Comparison of ENCODE assay signal across 17 cellular contexts in genomic region chr2:35973737-35974132, GRCh38.
DNase-seq lines count a peak whose midpoint lies in the region; ATAC-seq and TF ChIP-seq lines count a peak whose summit lies in the region.
"Had no signal": no experiment of that assay in that cellular context is flagged by ENCODE, and none has a peak within 500 bp of the region (broad histone marks: within the 10 kb centered on the region; RNA-seq: fewer than 3 reads in every experiment).

No MANE protein-coding gene starts in this region.

- no peak overlapping the region for H3K27ac ChIP-seq in PC-3 (ENCODE audit: low read length)
- H3K27ac ChIP-seq in stomach: no peak overlapping the region
- H3K27ac ChIP-seq: gastroesophageal sphincter, uterus had no signal

- no peak for TF ChIP-seq EP300 in stomach (IDR thresholded peaks at IDR 0.05)

- no TSS peak for BruUV-seq in PC-3 (replicated peaks; lab: Mats Ljungman, UMichigan)

- H3K9me2 ChIP-seq in PC-3 (replicated peaks; ENCODE audit: low read length): no peaks in the 10 kb centered on the region

- H3K27me3 ChIP-seq in PC-3 (ENCODE audit: low read length) (peaks cover 10% of the 10 kb centered on the region; the same call in 1 of the 2 replicates), stomach (no peaks in the 10 kb centered on the region)
- H3K27me3 ChIP-seq: gastroesophageal sphincter, uterus had no signal

- ATAC-seq in PC-3: no peak
- ATAC-seq in stimulated activated naive CD8-positive, alpha-beta T cell treated with anti-CD3 and anti-CD28 coated beads, Interleukin-15, amount 100 ng/mL, for 72 hours: no peak
- ATAC-seq in stimulated activated naive CD8-positive, alpha-beta T cell treated with anti-CD3 and anti-CD28 coated beads, Interleukin-15, Interleukin-2, amounts not matched to agents 100 U/mL and 50 U/mL, for 24 hours: no peak
- ATAC-seq: gastroesophageal sphincter; stimulated activated memory B cell treated with anti-CD40 and anti-IgM and Interleukin-4, amounts not matched to agents 10 μg/mL and 1 μg/mL and 100 μg/mL, for 72 hours had no signal

- no peak overlapping the region for H3K9ac ChIP-seq in PC-3 (ENCODE audit: low read length)

- H4K20me1 ChIP-seq in PC-3 (ENCODE audit: low read length): no peaks in the 10 kb centered on the region

- TF ChIP-seq CTCF in PC-3 (conservative IDR thresholded peaks at IDR 0.05; ENCODE audit: low read depth, low read length): no peak
- no peak for TF ChIP-seq CTCF in epithelial cell of esophagus (IDR thresholded peaks at IDR 0.05; ENCODE audit: insufficient read depth, low read depth, low read length, missing control alignments)
- TF ChIP-seq CTCF in stomach (IDR thresholded peaks at IDR 0.05): no peak

- peaks cover 9% of the 10 kb centered on the region for H3K27me3 Mint-ChIP-seq in stimulated activated naive CD8-positive, alpha-beta T cell treated with anti-CD3 and anti-CD28 coated beads, Interleukin-15, amount 100 ng/mL, for 72 hours
- H3K27me3 Mint-ChIP-seq: effector memory CD8-positive, alpha-beta T cell; stimulated activated memory B cell treated with anti-CD40 and anti-IgM and Interleukin-4, amounts not matched to agents 10 μg/mL and 1 μg/mL and 100 μg/mL, for 72 hours had no signal

- H3K4me1 ChIP-seq in PC-3 (ENCODE audit: insufficient read depth, low read length) (no peaks in the 10 kb centered on the region), stomach (no peaks in the 10 kb centered on the region)
- H3K4me1 ChIP-seq: gastroesophageal sphincter, uterus had no signal

- no peak for TF ChIP-seq POLR2A in stomach (IDR thresholded peaks at IDR 0.05)

- H3K36me3 ChIP-seq in PC-3 (ENCODE audit: low read depth, low read length) (no peaks in the 10 kb centered on the region), stomach (no peaks in the 10 kb centered on the region)
- H3K36me3 ChIP-seq: gastroesophageal sphincter, uterus had no signal

- no peak overlapping the region for H3K4me2 ChIP-seq in PC-3 (ENCODE audit: low read length)

- H2AFZ ChIP-seq in PC-3 (ENCODE audit: low read length): no peak overlapping the region

- no peak overlapping the region for H3K4me3 Mint-ChIP-seq in stimulated activated naive CD8-positive, alpha-beta T cell treated with anti-CD3 and anti-CD28 coated beads, Interleukin-15, amount 100 ng/mL, for 72 hours
- H3K4me3 Mint-ChIP-seq: activated CD4-positive, alpha-beta T cell treated with anti-CD3 and anti-CD28 coated beads for 36 hours; effector memory CD8-positive, alpha-beta T cell; stimulated activated memory B cell treated with anti-CD40 and anti-IgM and Interleukin-4, amounts not matched to agents 10 μg/mL and 1 μg/mL and 100 μg/mL, for 72 hours had no signal

- no peaks in the 10 kb centered on the region for H3K4me1 Mint-ChIP-seq in stimulated activated naive CD8-positive, alpha-beta T cell treated with anti-CD3 and anti-CD28 coated beads, Interleukin-15, amount 100 ng/mL, for 72 hours
- H3K4me1 Mint-ChIP-seq: stimulated activated memory B cell treated with anti-CD40 and anti-IgM and Interleukin-4, amounts not matched to agents 10 μg/mL and 1 μg/mL and 100 μg/mL, for 72 hours had no signal

- CTCF ChIA-PET in PC-3 (lab: Charles Lee): no interaction called here

- H3K9me3 Mint-ChIP-seq in stimulated activated naive CD8-positive, alpha-beta T cell treated with anti-CD3 and anti-CD28 coated beads, Interleukin-15, amount 100 ng/mL, for 72 hours: no peaks in the 10 kb centered on the region
- H3K9me3 Mint-ChIP-seq: effector memory CD8-positive, alpha-beta T cell; stimulated activated memory B cell treated with anti-CD40 and anti-IgM and Interleukin-4, amounts not matched to agents 10 μg/mL and 1 μg/mL and 100 μg/mL, for 72 hours had no signal

- WGBS in stomach, 5 donors: 22 to 41% (median 33%) methylated on average over 4 of the region's 4 CpGs

- H3K27ac Mint-ChIP-seq in stimulated activated naive CD8-positive, alpha-beta T cell treated with anti-CD3 and anti-CD28 coated beads, Interleukin-15, amount 100 ng/mL, for 72 hours: no peak overlapping the region
- H3K27ac Mint-ChIP-seq: activated CD4-positive, alpha-beta T cell treated with anti-CD3 and anti-CD28 coated beads for 36 hours; effector memory CD8-positive, alpha-beta T cell; stimulated activated memory B cell treated with anti-CD40 and anti-IgM and Interleukin-4, amounts not matched to agents 10 μg/mL and 1 μg/mL and 100 μg/mL, for 72 hours had no signal

- no peaks in the 10 kb centered on the region for H3F3A ChIP-seq in PC-3 (ENCODE audit: low read length, unreplicated experiment)

- no peaks in the 10 kb centered on the region for H3K79me2 ChIP-seq in PC-3 (ENCODE audit: low read length)

- no peak overlapping the region for H3K4me3 ChIP-seq in PC-3 (ENCODE audit: low read length)
- no peak overlapping the region for H3K4me3 ChIP-seq in epithelial cell of esophagus (ENCODE audit: low read length)
- no peak overlapping the region for H3K4me3 ChIP-seq in stomach
- H3K4me3 ChIP-seq: gastroesophageal sphincter, uterus had no signal

- DNase-seq in DMS53 treated with DMSO at 0.1 percent for 48 hours (lab: John Stamatoyannopoulos, UW; ENCODE audit: unreplicated experiment) (peak; percentile 38), PC-3 (peak; percentile 33), epithelial cell of esophagus (ENCODE audit: low read depth) (peak; percentile 25), myocyte (ENCODE audit: low read depth) (peak; percentile 10), stomach (no peak), HK-2 (ENCODE audit: unreplicated experiment) (no peak)
- no peak for DNase-seq in stimulated activated naive CD8-positive, alpha-beta T cell treated with anti-CD3 and anti-CD28 coated beads, Interleukin-15, amount 100 ng/mL, for 72 hours
- DNase-seq in stimulated activated naive CD8-positive, alpha-beta T cell treated with anti-CD3 and anti-CD28 coated beads, Interleukin-15, Interleukin-2, amounts not matched to agents 100 U/mL and 50 U/mL, for 24 hours: no peak
- DNase-seq: activated CD8-positive, alpha-beta memory T cell treated with anti-CD3 and anti-CD28 coated beads, Interleukin-2, amount 50 U/mL, for 48 hours; activated naive CD4-positive, alpha-beta T cell; effector memory CD8-positive, alpha-beta T cell; GDM1; T-helper 9 cell had no signal

- intact Hi-C loops in PC-3 (cut with micrococcal nuclease) (loop anchor here (5.0 to 10.0 kb wide), 2 partner anchors 349 to 701 kb away; no protein-coding TSS in a partner anchor), stomach (cut with DNase I; ENCODE audit: low total_unique reads) (no loop called here)

- POLR2A ChIA-PET in PC-3 (lab: Charles Lee; ENCODE audit: unreplicated experiment): no interaction called here

- H3K9me3 ChIP-seq in PC-3 (ENCODE audit: low read length): no peaks in the 10 kb centered on the region
- H3K9me3 ChIP-seq in stomach: no peaks in the 10 kb centered on the region
- H3K9me3 ChIP-seq: gastroesophageal sphincter, uterus had no signal

Comparison
In these comparisons a context has a peak if more than half of its experiments do, and no peak if none do; other contexts are left out.
1. DNase-seq: peak in DMS53 treated with DMSO at 0.1 percent for 48 hours (single experiment), PC-3 (single experiment), epithelial cell of esophagus (single experiment) and myocyte (single experiment); none in stimulated activated naive CD8-positive, alpha-beta T cell treated with anti-CD3 and anti-CD28 coated beads, Interleukin-15, amount 100 ng/mL, for 72 hours (0 of 2), stomach (single experiment), HK-2 (single experiment) and stimulated activated naive CD8-positive, alpha-beta T cell treated with anti-CD3 and anti-CD28 coated beads, Interleukin-15, Interleukin-2, amounts not matched to agents 100 U/mL and 50 U/mL, for 24 hours (single experiment).